ENCODE assay signal across 13 cellular contexts in the genomic region with DNA sequence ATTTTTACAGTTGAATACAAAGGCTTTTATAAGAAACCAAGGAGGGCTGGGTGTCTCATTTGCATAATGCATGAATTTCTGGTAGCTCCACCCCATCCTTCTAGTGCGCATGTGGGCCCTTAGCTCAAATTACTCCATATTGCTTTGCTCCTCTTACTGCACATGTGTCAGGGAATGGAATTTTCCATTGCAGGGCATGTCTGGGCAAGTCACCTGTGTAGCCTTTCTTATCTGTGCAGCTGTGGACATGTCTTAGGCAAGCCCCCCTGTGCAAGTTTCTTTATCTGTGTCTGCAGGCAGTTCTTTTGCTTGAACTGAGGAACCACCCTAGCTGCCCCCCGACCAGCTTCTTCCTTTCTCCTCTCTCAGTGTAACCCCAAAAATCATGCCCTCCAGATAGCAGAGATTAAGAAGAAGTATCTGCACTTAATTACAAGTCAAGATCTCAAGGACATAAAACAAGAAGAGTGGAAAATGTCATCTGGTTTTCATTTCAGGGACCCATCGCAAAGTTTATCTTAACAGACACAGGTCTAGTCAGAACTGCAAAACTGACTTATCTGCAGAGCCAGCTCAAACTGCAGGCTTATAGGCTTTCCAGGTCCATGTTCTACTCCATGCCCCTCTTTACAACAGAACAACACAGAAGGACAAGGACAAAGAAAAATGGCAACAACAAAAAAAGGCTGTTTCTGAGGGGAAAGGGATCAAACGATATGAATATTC.
DNase-seq lines count a peak whose midpoint lies in the region; ATAC-seq, FAIRE-seq and TF ChIP-seq lines count a peak whose summit lies in the region.
"Had no signal": no experiment of that assay in that cellular context is flagged by ENCODE, and none has a peak within 500 bp of the region (broad histone marks: within the 10 kb centered on the region; RNA-seq: fewer than 3 reads in every experiment).

No MANE protein-coding gene starts in this region.

- TF ChIP-seq RAD21 in H1 (IDR thresholded peaks at IDR 0.05 in 1 of 2, conservative IDR thresholded peaks at IDR 0.05 in 1 of 2; ENCODE audit: low read depth in 2 of 2, low read length in 2 of 2) = no peak

- no peaks in the 10 kb centered on the region for H3K23me2 ChIP-seq in H1 (ENCODE audit: low read depth, low read length)

- H3K27ac Mint-ChIP-seq in nephron progenitor cell = peak overlapping the region; percentile 87
- H3K27ac Mint-ChIP-seq: activated T-helper 1 cell treated with anti-CD3 and anti-CD28 coated beads, Interleukin-12 subunit alpha, Interleukin-12 subunit beta, Interleukin-2, Interleukin-4 antibody, amounts not matched to agents 30 ng/mL and 10 ng/mL and 1 ng/mL, durations not matched to agents 14 hours and 24 hours and 36 hours; CD8-positive, alpha-beta T cell; nephron had no signal

- H3K36me3 Mint-ChIP-seq in nephron progenitor cell (ENCODE audit: low read depth) = peaks cover 13% of the 10 kb centered on the region
- H3K36me3 Mint-ChIP-seq: CD8-positive, alpha-beta T cell had no signal

- no peaks in the 10 kb centered on the region for H3K79me2 ChIP-seq in H1 (ENCODE audit: control insufficient read depth in 1 of 2, insufficient read depth in 2 of 2, low read length in 2 of 2)

- no peaks in the 10 kb centered on the region for H3K79me1 ChIP-seq in H1 (ENCODE audit: low read depth, low read length)

- H3K56ac ChIP-seq in H1 (replicated peaks; ENCODE audit: insufficient read length, low read depth, low read length) = no peak overlapping the region

- H2AFZ ChIP-seq in H1 (ENCODE audit: low read length) = peak overlapping the region; percentile 72

- no peak overlapping the region for H3K14ac ChIP-seq in H1 (ENCODE audit: insufficient read length)

- no peaks in the 10 kb centered on the region for H3K36me3 ChIP-seq in H1 (ENCODE audit: control insufficient read depth in 2 of 4, insufficient read depth in 4 of 4, low read length in 3 of 4)
- no peaks in the 10 kb centered on the region for H3K36me3 ChIP-seq in lower lobe of right lung
- H3K36me3 ChIP-seq: brain microvascular endothelial cell had no signal

- intact Hi-C loops in lower lobe of right lung (cut with DNase I) = no loop called here

- DNase-seq in GM12865 (ENCODE audit: low read depth) (peak; percentile 2), LoVo (ENCODE audit: low spot score) (peak; percentile 3), H1 (ENCODE audit: low read depth in 1 of 2, low spot score in 2 of 2) (no peak), nephron progenitor cell (no peak), lower lobe of right lung (no peak), T-helper 9 cell (no peak)
- no peak for DNase-seq in stimulated activated CD4-positive, alpha-beta T cell treated with anti-CD3 and anti-CD28 coated beads, Interleukin-12 subunit alpha, Interleukin-12 subunit beta, amount 100 ng/mL, for 4 hours
- DNase-seq: brain microvascular endothelial cell; CD8-positive, alpha-beta T cell; effector CD8-positive, alpha-beta T cell; left cardiac atrium had no signal

- H3K4me1 ChIP-seq in H1 (replicated peaks in 1 of 4; ENCODE audit: control insufficient read depth in 3 of 4, insufficient read depth in 4 of 4, low read length in 3 of 4) (no peaks in the 10 kb centered on the region; a peak in 1 of 7 replicates), lower lobe of right lung (no peaks in the 10 kb centered on the region)

- no peak for TF ChIP-seq EP300 in H1 (IDR thresholded peaks at IDR 0.05; ENCODE audit: borderline replicate concordance in 1 of 2, low read depth in 2 of 2, low read length in 2 of 2)

- H3K27me3 ChIP-seq in H1 (replicated peaks in 1 of 4; ENCODE audit: control insufficient read depth in 3 of 4, extremely low read depth in 1 of 4, insufficient read depth in 3 of 4, low read length in 3 of 4) (no peaks in the 10 kb centered on the region), lower lobe of right lung (ENCODE audit: low read depth) (no peaks in the 10 kb centered on the region)
- H3K27me3 ChIP-seq: brain microvascular endothelial cell had no signal

- no peaks in the 10 kb centered on the region for H3K9me3 ChIP-seq in H1 (ENCODE audit: insufficient read depth in 2 of 2, low read depth in 1 of 2, low read length in 1 of 2)
- H3K9me3 ChIP-seq in lower lobe of right lung = no peaks in the 10 kb centered on the region

- peaks cover 14% of the 10 kb centered on the region for H3K27me3 Mint-ChIP-seq in nephron progenitor cell (ENCODE audit: low read depth, poor library complexity)

- no peak overlapping the region for H3K4me3 Mint-ChIP-seq in nephron progenitor cell
- H3K4me3 Mint-ChIP-seq: activated T-helper 1 cell treated with anti-CD3 and anti-CD28 coated beads, Interleukin-12 subunit alpha, Interleukin-12 subunit beta, Interleukin-2, Interleukin-4 antibody, amounts not matched to agents 30 ng/mL and 10 ng/mL and 1 ng/mL, durations not matched to agents 14 hours and 24 hours and 36 hours; CD8-positive, alpha-beta T cell; nephron had no signal

- no peaks in the 10 kb centered on the region for H4K20me1 ChIP-seq in H1 (replicated peaks in 1 of 2; ENCODE audit: control insufficient read depth in 1 of 2, insufficient read depth in 2 of 2, low read length in 2 of 2)

- peaks cover 26% of the 10 kb centered on the region for H3K4me1 Mint-ChIP-seq in nephron progenitor cell
- H3K4me1 Mint-ChIP-seq: nephron had no signal

- H3K27ac ChIP-seq in H1 (ENCODE audit: low read depth, low read length) = peak overlapping the region; percentile 18; the same call in 1 of the 2 replicates
- H3K27ac ChIP-seq in lower lobe of right lung = no peak overlapping the region
- H3K27ac ChIP-seq: brain microvascular endothelial cell had no signal

- TF ChIP-seq CTCF in GM12865 (IDR thresholded peaks at IDR 0.05; ENCODE audit: insufficient read depth, low read depth, low read length, missing control alignments) (no peak), H1 (IDR thresholded peaks at IDR 0.05; ENCODE audit: control extremely low read depth in 1 of 3, insufficient read depth in 1 of 3, low read depth in 1 of 3, low read length in 3 of 3) (no peak), nephron progenitor cell (IDR thresholded peaks at IDR 0.05) (no peak), lower lobe of right lung (IDR thresholded peaks at IDR 0.05) (no peak)

- peak overlapping the region; percentile 79 for H4K91ac ChIP-seq in H1 (replicated peaks; ENCODE audit: insufficient read length, low read length)

- no peak for ATAC-seq in lower lobe of right lung
- ATAC-seq: CD8-positive, alpha-beta T cell; left cardiac atrium had no signal

- FAIRE-seq in H1 (lab: Jason Lieb, UNC) = no peak

- H3K4ac ChIP-seq in H1 (replicated peaks; ENCODE audit: insufficient read length, low read depth, low read length) = no peak overlapping the region

- no peak overlapping the region for H4K5ac ChIP-seq in H1 (ENCODE audit: insufficient read length, low read depth, low read length)

- no peak overlapping the region for H3K4me2 ChIP-seq in H1 (ENCODE audit: insufficient read depth in 1 of 2, low read depth in 2 of 2, low read length in 2 of 2)

- H3K9me3 Mint-ChIP-seq in nephron progenitor cell = peaks cover 48% of the 10 kb centered on the region

- H3K18ac ChIP-seq in H1 (ENCODE audit: extremely low read depth, low read length) = no peak overlapping the region

- H3K23ac ChIP-seq in H1 (ENCODE audit: insufficient read length) = no peak overlapping the region

- peak overlapping the region; percentile 72; the same call in 1 of the 2 replicates for H2BK20ac ChIP-seq in H1 (ENCODE audit: low read length)

- H2BK120ac ChIP-seq in H1 (replicated peaks; ENCODE audit: low read depth, low read length) = peak overlapping the region; percentile 57

- no peak overlapping the region for H2AK5ac ChIP-seq in H1 (ENCODE audit: low read depth, low read length)

- H3K9ac ChIP-seq in H1 (replicated peaks in 1 of 4; ENCODE audit: extremely low read depth in 1 of 4, low read depth in 3 of 4, low read length in 3 of 4) = 0 out of 7 replicates have a peak overlapping the region, but pooled peaks of 1 of the 4 experiments have one; percentile 3

- 94% methylated on average over 4 of the region's 4 CpGs; no CpG with 5 or more reads in 1 of the 2 experiments for WGBS in H1 (ENCODE audit: extremely low coverage in 1 of 2, insufficient coverage in 1 of 2, insufficient read length in 1 of 2, insufficient replicate concordance in 2 of 2, low coverage in 1 of 2, low lambda C conversion rate in 2 of 2, missing lambda C conversion rate in 1 of 2), 2 experiments

- TF ChIP-seq POLR2A in H1 (IDR thresholded peaks at IDR 0.05; ENCODE audit: control extremely low read depth in 1 of 2, low read depth in 2 of 2, low read length in 2 of 2) = no peak

- CTCF ChIA-PET in H1 (lab: Charles Lee; ENCODE audit: partially characterized antibody) = interaction anchor here (0.7 kb wide), 1 partner anchor 31 kb away, joined by 3 read pairs; no protein-coding TSS in a partner anchor

- POLR2A ChIA-PET in H1 (lab: Charles Lee; ENCODE audit: partially characterized antibody) = no interaction called here

- peak overlapping the region; percentile 64; the same call in 1 of the 2 replicates for H2BK5ac ChIP-seq in H1 (ENCODE audit: low read depth, low read length)

- H2BK12ac ChIP-seq in H1 (ENCODE audit: low read depth, low read length) = no peak overlapping the region

- H3K4me3 ChIP-seq in GM12865 (ENCODE audit: low read depth, low read length) (no peak overlapping the region), H1 (ENCODE audit: extremely low read depth in 1 of 4, insufficient read depth in 2 of 4, low read depth in 3 of 4, low read length in 4 of 4) (no peak overlapping the region), lower lobe of right lung (no peak overlapping the region)

- no peak overlapping the region for H2BK15ac ChIP-seq in H1 (ENCODE audit: low read length)

- no peak overlapping the region for H4K8ac ChIP-seq in H1 (ENCODE audit: extremely low read depth, insufficient read depth, low read length)

TF ChIP-seq in H1, 55 proteins besides CTCF, POLR2A, EP300 and RAD21 (continues in another document):
- TF ChIP-seq ZNF274 (IDR thresholded peaks at IDR 0.05; ENCODE audit: borderline replicate concordance, extremely low read depth, low read length) (no peak), CTBP2 (IDR thresholded peaks at IDR 0.05; ENCODE audit: borderline replicate concordance, insufficient read depth, insufficient read length, low read length) (no peak), RBBP5 (IDR thresholded peaks at IDR 0.05; ENCODE audit: borderline replicate concordance, low read depth, low read length) (no peak), PHF8 (conservative IDR thresholded peaks at IDR 0.05; ENCODE audit: low read depth, low read length) (no peak), CREB1 (IDR thresholded peaks at IDR 0.05) (no peak), RFX5 (IDR thresholded peaks at IDR 0.05; ENCODE audit: borderline replicate concordance, low read depth, low read length) (no peak), BCL11A (IDR thresholded peaks at IDR 0.05; ENCODE audit: low read depth in 2 of 2, low read length in 2 of 2) (no peak)
- TF ChIP-seq, protein P1, sequence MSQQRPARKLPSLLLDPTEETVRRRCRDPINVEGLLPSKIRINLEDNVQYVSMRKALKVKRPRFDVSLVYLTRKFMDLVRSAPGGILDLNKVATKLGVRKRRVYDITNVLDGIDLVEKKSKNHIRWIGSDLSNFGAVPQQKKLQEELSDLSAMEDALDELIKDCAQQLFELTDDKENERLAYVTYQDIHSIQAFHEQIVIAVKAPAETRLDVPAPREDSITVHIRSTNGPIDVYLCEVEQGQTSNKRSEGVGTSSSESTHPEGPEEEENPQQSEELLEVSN (IDR thresholded peaks at IDR 0.05) = no peak

Comparison
In these comparisons a context has a peak if more than half of its experiments do, and no peak if none do; other contexts are left out.
1. DNase-seq: peak in GM12865 (single experiment) and LoVo (single experiment); none in H1 (0 of 2), nephron progenitor cell (single experiment), lower lobe of right lung (single experiment), stimulated activated CD4-positive, alpha-beta T cell treated with anti-CD3 and anti-CD28 coated beads, Interleukin-12 subunit alpha, Interleukin-12 subunit beta, amount 100 ng/mL, for 4 hours (single experiment) and T-helper 9 cell (single experiment).